Comparison of ENCODE assay signal across 18 cellular contexts in the genomic region with DNA sequence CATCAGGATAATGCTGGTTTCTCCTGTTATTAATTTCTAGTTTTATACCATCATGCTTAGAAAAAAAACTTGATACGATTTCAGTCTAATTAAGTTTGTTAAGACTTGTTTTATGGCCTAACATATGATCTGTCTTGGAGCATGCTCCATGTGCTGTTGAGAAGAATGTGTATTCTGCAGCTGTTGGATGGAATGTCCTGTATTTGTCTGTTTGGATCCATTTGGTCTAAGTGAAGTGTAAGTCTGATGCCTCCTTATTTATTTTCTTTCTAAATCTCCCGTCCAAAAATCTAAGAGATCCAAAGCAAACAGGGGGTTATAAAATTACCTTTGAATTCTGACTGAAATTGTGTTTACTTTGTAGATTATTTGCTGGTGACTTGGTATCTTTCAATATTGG. TPM values are rescaled to one million over a fixed set of nuclear protein-coding genes. Genes with fewer than 3 reads are reported as not detected.
"Had no signal": no experiment of that assay in that cellular context is flagged by ENCODE, and none has a peak within 500 bp of the region (broad histone marks: within the 10 kb centered on the region; RNA-seq: fewer than 3 reads in every experiment).

No MANE protein-coding gene starts in this region.

- H3K4me3 Mint-ChIP-seq: activated CD4-positive, alpha-beta memory T cell treated with anti-CD3 and anti-CD28 coated beads, Interleukin-2, amount 10 ng/mL, durations not matched to agents 7 days and 5 days; activated naive CD8-positive, alpha-beta T cell treated with anti-CD3 and anti-CD28 coated beads, Interleukin-2, amount 10 ng/mL, durations not matched to agents 7 days and 5 days; memory B cell; neural progenitor cell; T-helper 2 cell treated with Interferon-gamma antibody and Interleukin-4, amounts not matched to agents 5 μg/mL and 100 μg/mL, for 36 hours had no signal

- H3K27ac ChIP-seq: breast epithelium, esophagus squamous epithelium, heart left ventricle, left lung, neural progenitor cell, ovary, skin epidermis had no signal

- H3K4me1 ChIP-seq: breast epithelium had no signal

- H3K4me3 ChIP-seq: breast epithelium, esophagus squamous epithelium, heart left ventricle, left lung, neural progenitor cell, ovary, skin epidermis had no signal

- DNase-seq: activated CD4-positive, alpha-beta memory T cell treated with anti-CD3 and anti-CD28 coated beads, Interleukin-2, amount 10 ng/mL, durations not matched to agents 7 days and 5 days; activated CD4-positive, alpha-beta T cell treated with anti-CD3 and anti-CD28 coated beads for 1 hour; activated effector memory CD4-positive, alpha-beta T cell treated with Interleukin-2 at 50 U/mL for 16 hours; activated naive CD8-positive, alpha-beta T cell treated with anti-CD3 and anti-CD28 coated beads, Interleukin-2, amount 10 ng/mL, durations not matched to agents 7 days and 5 days; aorta; dorsolateral prefrontal cortex; esophagus squamous epithelium; foreskin melanocyte; heart left ventricle; islet precursor cell; left lung; ovary had no signal

- H3K9ac ChIP-seq: neural progenitor cell had no signal

- ATAC-seq: heart left ventricle, left lung had no signal

- H3K27ac Mint-ChIP-seq: activated CD4-positive, alpha-beta memory T cell treated with anti-CD3 and anti-CD28 coated beads, Interleukin-2, amount 10 ng/mL, durations not matched to agents 7 days and 5 days; activated naive CD8-positive, alpha-beta T cell treated with anti-CD3 and anti-CD28 coated beads, Interleukin-2, amount 10 ng/mL, durations not matched to agents 7 days and 5 days; memory B cell; neural progenitor cell; T-helper 2 cell treated with Interferon-gamma antibody and Interleukin-4, amounts not matched to agents 5 μg/mL and 100 μg/mL, for 36 hours had no signal

- H3K9me3 Mint-ChIP-seq: activated CD4-positive, alpha-beta memory T cell treated with anti-CD3 and anti-CD28 coated beads, Interleukin-2, amount 10 ng/mL, durations not matched to agents 7 days and 5 days; memory B cell; T-helper 2 cell treated with Interferon-gamma antibody and Interleukin-4, amounts not matched to agents 5 μg/mL and 100 μg/mL, for 36 hours had no signal

- H2AFZ ChIP-seq: neural progenitor cell had no signal

- H3K4me2 ChIP-seq: neural progenitor cell had no signal

- H3K36me3 ChIP-seq: breast epithelium, neural progenitor cell, ovary had no signal

- H3K27me3 Mint-ChIP-seq: activated CD4-positive, alpha-beta memory T cell treated with anti-CD3 and anti-CD28 coated beads, Interleukin-2, amount 10 ng/mL, durations not matched to agents 7 days and 5 days; activated naive CD8-positive, alpha-beta T cell treated with anti-CD3 and anti-CD28 coated beads, Interleukin-2, amount 10 ng/mL, durations not matched to agents 7 days and 5 days; memory B cell had no signal

- H3K27me3 ChIP-seq: breast epithelium, dorsolateral prefrontal cortex, esophagus squamous epithelium, heart left ventricle, left lung, ovary had no signal

- H3K9me3 ChIP-seq: breast epithelium, esophagus squamous epithelium, heart left ventricle, left lung, ovary had no signal

RNA-seq across cellular contexts. Expression of a gene that starts 30.0 kb away (rescaled TPM):
- total RNA-seq: activated CD4-positive, alpha-beta memory T cell treated with anti-CD3 and anti-CD28 coated beads, Interleukin-2, amount 10 ng/mL, durations not matched to agents 7 days and 5 days; activated naive CD8-positive, alpha-beta T cell treated with anti-CD3 and anti-CD28 coated beads, Interleukin-2, amount 10 ng/mL, durations not matched to agents 7 days and 5 days; breast epithelium; esophagus squamous epithelium; left lung; renal cortical epithelial cell had no signal
